Comparison of ENCODE assay signal across 1 cellular context in genomic region chr1:32013386-32014198, GRCh38.
TF ChIP-seq lines count a peak whose summit lies in the region.

A gene with protein sequence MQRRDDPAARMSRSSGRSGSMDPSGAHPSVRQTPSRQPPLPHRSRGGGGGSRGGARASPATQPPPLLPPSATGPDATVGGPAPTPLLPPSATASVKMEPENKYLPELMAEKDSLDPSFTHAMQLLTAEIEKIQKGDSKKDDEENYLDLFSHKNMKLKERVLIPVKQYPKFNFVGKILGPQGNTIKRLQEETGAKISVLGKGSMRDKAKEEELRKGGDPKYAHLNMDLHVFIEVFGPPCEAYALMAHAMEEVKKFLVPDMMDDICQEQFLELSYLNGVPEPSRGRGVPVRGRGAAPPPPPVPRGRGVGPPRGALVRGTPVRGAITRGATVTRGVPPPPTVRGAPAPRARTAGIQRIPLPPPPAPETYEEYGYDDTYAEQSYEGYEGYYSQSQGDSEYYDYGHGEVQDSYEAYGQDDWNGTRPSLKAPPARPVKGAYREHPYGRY (plus strand): TSS chr1:32013868. CDS start chr1:32013996, 128 bp downstream.

TF ChIP-seq in HepG2, 621 proteins besides CTCF, POLR2A, EP300 and RAD21 (continued from another document and continues in another):
- TF ChIP-seq PAXIP1 (CRISPR knock-in tag; conservative IDR thresholded peaks at IDR 0.05) (peak; percentile 27; the same call in 1 of the 2 replicates), ZBTB21 (CRISPR knock-in tag; IDR thresholded peaks at IDR 0.05) (no peak), ZBTB1 (CRISPR knock-in tag; IDR thresholded peaks at IDR 0.05; ENCODE audit: borderline replicate concordance) (no peak), FOSL1 (CRISPR knock-in tag; IDR thresholded peaks at IDR 0.05; ENCODE audit: borderline replicate concordance) (no peak), SIX4 (CRISPR knock-in tag; IDR thresholded peaks at IDR 0.05) (no peak), TBX3 (IDR thresholded peaks at IDR 0.05; ENCODE audit: borderline replicate concordance) (no peak), CREB3 (CRISPR knock-in tag; IDR thresholded peaks at IDR 0.05) (no peak), REPIN1 (CRISPR knock-in tag; IDR thresholded peaks at IDR 0.05; ENCODE audit: borderline replicate concordance, low read depth) (peak; percentile 57; the same call in 1 of the 2 replicates), TOPORS (CRISPR knock-in tag; IDR thresholded peaks at IDR 0.05) (no peak), ZNF597 (CRISPR knock-in tag; IDR thresholded peaks at IDR 0.05) (no peak), ZFP1 (CRISPR knock-in tag; IDR thresholded peaks at IDR 0.05) (peak; percentile 69; the same call in 1 of the 2 replicates), ARNT2 (CRISPR knock-in tag; IDR thresholded peaks at IDR 0.05; ENCODE audit: low read depth) (peak; percentile 57), ZNF761 (CRISPR knock-in tag; conservative IDR thresholded peaks at IDR 0.05) (peak; percentile 84), ERF (CRISPR knock-in tag; IDR thresholded peaks at IDR 0.05) (peak; percentile 72), MYNN (CRISPR knock-in tag; IDR thresholded peaks at IDR 0.05; ENCODE audit: low read depth) (no peak), HMGA1 (CRISPR knock-in tag; conservative IDR thresholded peaks at IDR 0.05) (no peak), AGO2 (optimal IDR thresholded peaks at IDR 0.05; ENCODE audit: low read depth, low read length) (peak; percentile 66), ARHGAP35 (CRISPR knock-in tag; IDR thresholded peaks at IDR 0.05; ENCODE audit: borderline replicate concordance) (no peak), KLF9 (CRISPR knock-in tag; IDR thresholded peaks at IDR 0.05; ENCODE audit: low read depth) (no peak; the same call in 1 of the 2 replicates), ZBTB20 (CRISPR knock-in tag; IDR thresholded peaks at IDR 0.05; ENCODE audit: borderline replicate concordance, low read depth) (peak; percentile 86; the same call in 1 of the 2 replicates), ZBTB7B (CRISPR knock-in tag; IDR thresholded peaks at IDR 0.05) (peak; percentile 56; the same call in 1 of the 2 replicates), NFE2L2 (IDR thresholded peaks at IDR 0.05; ENCODE audit: low read length) (no peak), ZNF430 (CRISPR knock-in tag; IDR thresholded peaks at IDR 0.05) (peak; percentile 71; the same call in 1 of the 2 replicates), JUND (CRISPR knock-in tag; IDR thresholded peaks at IDR 0.05) (no peak), ZNF768 (CRISPR knock-in tag; IDR thresholded peaks at IDR 0.05) (no peak), ZEB1 (IDR thresholded peaks at IDR 0.05; ENCODE audit: insufficient replicate concordance, low read depth) (no peak), POLR2G (IDR thresholded peaks at IDR 0.05; ENCODE audit: low read depth, low read length) (peak; percentile 87), ZGPAT (CRISPR knock-in tag; IDR thresholded peaks at IDR 0.05) (peak; percentile 74), TOE1 (CRISPR knock-in tag; IDR thresholded peaks at IDR 0.05) (no peak), TMF1 (CRISPR knock-in tag; IDR thresholded peaks at IDR 0.05; ENCODE audit: low read depth) (no peak), SRF (IDR thresholded peaks at IDR 0.05; ENCODE audit: low read depth, low read length) (peak; percentile 1; the same call in 1 of the 2 replicates), MED1 (CRISPR knock-in tag; IDR thresholded peaks at IDR 0.05) (no peak; the same call in 1 of the 2 replicates), ELF1 (CRISPR knock-in tag; IDR thresholded peaks at IDR 0.05) (peak; percentile 77), NFYB (CRISPR knock-in tag; IDR thresholded peaks at IDR 0.05) (peak; percentile 41; the same call in 1 of the 2 replicates), JARID2 (CRISPR knock-in tag; IDR thresholded peaks at IDR 0.05; ENCODE audit: insufficient replicate concordance) (no peak), BHLHE40 (IDR thresholded peaks at IDR 0.05; ENCODE audit: low read length) (peak; percentile 87), ZBTB34 (CRISPR knock-in tag; IDR thresholded peaks at IDR 0.05) (no peak), ZNF280D (CRISPR knock-in tag; IDR thresholded peaks at IDR 0.05) (no peak; the same call in 1 of the 2 replicates), ZNF343 (CRISPR knock-in tag; IDR thresholded peaks at IDR 0.05) (peak; percentile 79)
- TF ChIP-seq, protein P1, sequence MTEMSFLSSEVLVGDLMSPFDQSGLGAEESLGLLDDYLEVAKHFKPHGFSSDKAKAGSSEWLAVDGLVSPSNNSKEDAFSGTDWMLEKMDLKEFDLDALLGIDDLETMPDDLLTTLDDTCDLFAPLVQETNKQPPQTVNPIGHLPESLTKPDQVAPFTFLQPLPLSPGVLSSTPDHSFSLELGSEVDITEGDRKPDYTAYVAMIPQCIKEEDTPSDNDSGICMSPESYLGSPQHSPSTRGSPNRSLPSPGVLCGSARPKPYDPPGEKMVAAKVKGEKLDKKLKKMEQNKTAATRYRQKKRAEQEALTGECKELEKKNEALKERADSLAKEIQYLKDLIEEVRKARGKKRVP (CRISPR knock-in tag; IDR thresholded peaks at IDR 0.05): no peak
- TF ChIP-seq, protein P2, sequence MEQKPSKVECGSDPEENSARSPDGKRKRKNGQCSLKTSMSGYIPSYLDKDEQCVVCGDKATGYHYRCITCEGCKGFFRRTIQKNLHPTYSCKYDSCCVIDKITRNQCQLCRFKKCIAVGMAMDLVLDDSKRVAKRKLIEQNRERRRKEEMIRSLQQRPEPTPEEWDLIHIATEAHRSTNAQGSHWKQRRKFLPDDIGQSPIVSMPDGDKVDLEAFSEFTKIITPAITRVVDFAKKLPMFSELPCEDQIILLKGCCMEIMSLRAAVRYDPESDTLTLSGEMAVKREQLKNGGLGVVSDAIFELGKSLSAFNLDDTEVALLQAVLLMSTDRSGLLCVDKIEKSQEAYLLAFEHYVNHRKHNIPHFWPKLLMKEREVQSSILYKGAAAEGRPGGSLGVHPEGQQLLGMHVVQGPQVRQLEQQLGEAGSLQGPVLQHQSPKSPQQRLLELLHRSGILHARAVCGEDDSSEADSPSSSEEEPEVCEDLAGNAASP (CRISPR knock-in tag; IDR thresholded peaks at IDR 0.05; ENCODE audit: borderline replicate concordance): 0 out of 2 replicates have a peak, but pooled peaks have one; percentile 12
- TF ChIP-seq, protein P3, sequence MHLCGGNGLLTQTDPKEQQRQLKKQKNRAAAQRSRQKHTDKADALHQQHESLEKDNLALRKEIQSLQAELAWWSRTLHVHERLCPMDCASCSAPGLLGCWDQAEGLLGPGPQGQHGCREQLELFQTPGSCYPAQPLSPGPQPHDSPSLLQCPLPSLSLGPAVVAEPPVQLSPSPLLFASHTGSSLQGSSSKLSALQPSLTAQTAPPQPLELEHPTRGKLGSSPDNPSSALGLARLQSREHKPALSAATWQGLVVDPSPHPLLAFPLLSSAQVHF (CRISPR knock-in tag; IDR thresholded peaks at IDR 0.05): peak; percentile 49; the same call in 1 of the 2 replicates
- TF ChIP-seq, protein P4, sequence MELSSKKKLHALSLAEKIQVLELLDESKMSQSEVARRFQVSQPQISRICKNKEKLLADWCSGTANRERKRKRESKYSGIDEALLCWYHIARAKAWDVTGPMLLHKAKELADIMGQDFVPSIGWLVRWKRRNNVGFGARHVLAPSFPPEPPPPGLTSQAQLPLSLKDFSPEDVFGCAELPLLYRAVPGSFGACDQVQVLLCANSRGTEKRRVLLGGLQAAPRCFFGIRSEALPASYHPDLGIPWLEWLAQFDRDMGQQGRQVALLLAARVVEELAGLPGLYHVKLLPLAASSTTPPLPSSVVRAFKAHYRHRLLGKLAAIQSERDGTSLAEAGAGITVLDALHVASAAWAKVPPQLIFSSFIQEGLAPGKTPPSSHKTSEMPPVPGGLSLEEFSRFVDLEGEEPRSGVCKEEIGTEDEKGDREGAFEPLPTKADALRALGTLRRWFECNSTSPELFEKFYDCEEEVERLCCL (CRISPR knock-in tag; IDR thresholded peaks at IDR 0.05; ENCODE audit: borderline replicate concordance): peak; percentile 59; the same call in 1 of the 2 replicates
- TF ChIP-seq, protein P5, sequence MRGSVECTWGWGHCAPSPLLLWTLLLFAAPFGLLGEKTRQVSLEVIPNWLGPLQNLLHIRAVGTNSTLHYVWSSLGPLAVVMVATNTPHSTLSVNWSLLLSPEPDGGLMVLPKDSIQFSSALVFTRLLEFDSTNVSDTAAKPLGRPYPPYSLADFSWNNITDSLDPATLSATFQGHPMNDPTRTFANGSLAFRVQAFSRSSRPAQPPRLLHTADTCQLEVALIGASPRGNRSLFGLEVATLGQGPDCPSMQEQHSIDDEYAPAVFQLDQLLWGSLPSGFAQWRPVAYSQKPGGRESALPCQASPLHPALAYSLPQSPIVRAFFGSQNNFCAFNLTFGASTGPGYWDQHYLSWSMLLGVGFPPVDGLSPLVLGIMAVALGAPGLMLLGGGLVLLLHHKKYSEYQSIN (CRISPR knock-in tag; IDR thresholded peaks at IDR 0.05; ENCODE audit: borderline replicate concordance): no peak
